1 cellular context compared by ENCODE assay signal in the genomic region with DNA sequence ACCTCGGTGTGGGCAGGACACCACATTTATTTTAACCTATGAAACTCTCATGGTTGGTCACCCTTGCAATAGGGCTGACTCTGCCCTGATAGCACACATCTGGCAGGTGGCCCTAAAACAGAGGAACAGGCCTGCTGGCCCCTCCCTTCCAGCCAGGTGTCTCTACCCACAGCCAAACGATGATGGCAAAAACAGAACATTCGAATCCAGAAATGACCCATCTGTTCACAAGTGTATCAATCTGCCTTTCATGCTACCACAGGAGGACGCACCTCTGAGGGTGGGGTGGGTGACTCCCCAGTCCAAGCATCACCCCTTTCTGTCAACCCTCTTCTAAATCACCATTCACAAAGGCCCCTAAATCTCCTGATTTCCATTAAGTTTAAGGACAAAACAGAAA.
TF ChIP-seq lines count a peak whose summit lies in the region.

No MANE protein-coding gene starts in this region.

TF ChIP-seq in GM12878, 131 proteins besides CTCF, POLR2A, EP300 and RAD21 (continued from another document and continues in another):
- TF ChIP-seq, protein P1, sequence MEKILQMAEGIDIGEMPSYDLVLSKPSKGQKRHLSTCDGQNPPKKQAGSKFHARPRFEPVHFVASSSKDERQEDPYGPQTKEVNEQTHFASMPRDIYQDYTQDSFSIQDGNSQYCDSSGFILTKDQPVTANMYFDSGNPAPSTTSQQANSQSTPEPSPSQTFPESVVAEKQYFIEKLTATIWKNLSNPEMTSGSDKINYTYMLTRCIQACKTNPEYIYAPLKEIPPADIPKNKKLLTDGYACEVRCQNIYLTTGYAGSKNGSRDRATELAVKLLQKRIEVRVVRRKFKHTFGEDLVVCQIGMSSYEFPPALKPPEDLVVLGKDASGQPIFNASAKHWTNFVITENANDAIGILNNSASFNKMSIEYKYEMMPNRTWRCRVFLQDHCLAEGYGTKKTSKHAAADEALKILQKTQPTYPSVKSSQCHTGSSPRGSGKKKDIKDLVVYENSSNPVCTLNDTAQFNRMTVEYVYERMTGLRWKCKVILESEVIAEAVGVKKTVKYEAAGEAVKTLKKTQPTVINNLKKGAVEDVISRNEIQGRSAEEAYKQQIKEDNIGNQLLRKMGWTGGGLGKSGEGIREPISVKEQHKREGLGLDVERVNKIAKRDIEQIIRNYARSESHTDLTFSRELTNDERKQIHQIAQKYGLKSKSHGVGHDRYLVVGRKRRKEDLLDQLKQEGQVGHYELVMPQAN (conservative IDR thresholded peaks at IDR 0.05), result no peak
- TF ChIP-seq NFIC (IDR thresholded peaks at IDR 0.05; ENCODE audit: low read depth, low read length) (peak; percentile 66), HDAC2 (IDR thresholded peaks at IDR 0.05) (no peak), ZNF384 (IDR thresholded peaks at IDR 0.05; ENCODE audit: borderline replicate concordance, low read depth, low read length) (no peak), MTA3 (IDR thresholded peaks at IDR 0.05; ENCODE audit: borderline replicate concordance, low read length) (peak; percentile 17; the same call in 1 of the 2 replicates), BRCA1 (IDR thresholded peaks at IDR 0.05; ENCODE audit: low read depth, low read length) (no peak), CBX5 (IDR thresholded peaks at IDR 0.05; ENCODE audit: low read depth) (no peak), ZNF24 (IDR thresholded peaks at IDR 0.05) (no peak), SREBF1 (IDR thresholded peaks at IDR 0.05; ENCODE audit: low read length) (no peak), CBFB (IDR thresholded peaks at IDR 0.05; ENCODE audit: low read depth) (peak; percentile 60; the same call in 1 of the 2 replicates), NR2F1 (conservative IDR thresholded peaks at IDR 0.05) (no peak), HDAC6 (IDR thresholded peaks at IDR 0.05; ENCODE audit: unreplicated experiment) (no peak), YBX1 (IDR thresholded peaks at IDR 0.05) (no peak), ZNF207 (IDR thresholded peaks at IDR 0.05; ENCODE audit: borderline replicate concordance) (no peak), NR2C2 (IDR thresholded peaks at IDR 0.05; ENCODE audit: borderline replicate concordance, control insufficient read depth, insufficient read length, low read depth) (no peak), ESRRA (IDR thresholded peaks at IDR 0.05; ENCODE audit: low read length) (no peak), PAX8 (IDR thresholded peaks at IDR 0.05) (no peak), TAF1 (IDR thresholded peaks at IDR 0.05; ENCODE audit: borderline replicate concordance, low read depth, low read length) (no peak), RFX5 (IDR thresholded peaks at IDR 0.05; ENCODE audit: low read depth, low read length) (no peak), FOXK2 (IDR thresholded peaks at IDR 0.05) (no peak), KLF5 (IDR thresholded peaks at IDR 0.05; ENCODE audit: partially characterized antibody) (no peak), CREB1 (IDR thresholded peaks at IDR 0.05; ENCODE audit: low read depth) (peak; percentile 50; the same call in 1 of the 2 replicates)
- TF ChIP-seq, protein P2, sequence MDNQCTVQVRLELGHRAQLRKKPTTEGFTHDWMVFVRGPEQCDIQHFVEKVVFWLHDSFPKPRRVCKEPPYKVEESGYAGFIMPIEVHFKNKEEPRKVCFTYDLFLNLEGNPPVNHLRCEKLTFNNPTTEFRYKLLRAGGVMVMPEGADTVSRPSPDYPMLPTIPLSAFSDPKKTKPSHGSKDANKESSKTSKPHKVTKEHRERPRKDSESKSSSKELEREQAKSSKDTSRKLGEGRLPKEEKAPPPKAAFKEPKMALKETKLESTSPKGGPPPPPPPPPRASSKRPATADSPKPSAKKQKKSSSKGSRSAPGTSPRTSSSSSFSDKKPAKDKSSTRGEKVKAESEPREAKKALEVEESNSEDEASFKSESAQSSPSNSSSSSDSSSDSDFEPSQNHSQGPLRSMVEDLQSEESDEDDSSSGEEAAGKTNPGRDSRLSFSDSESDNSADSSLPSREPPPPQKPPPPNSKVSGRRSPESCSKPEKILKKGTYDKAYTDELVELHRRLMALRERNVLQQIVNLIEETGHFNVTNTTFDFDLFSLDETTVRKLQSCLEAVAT (IDR thresholded peaks at IDR 0.05), result no peak
- TF ChIP-seq, protein P3, sequence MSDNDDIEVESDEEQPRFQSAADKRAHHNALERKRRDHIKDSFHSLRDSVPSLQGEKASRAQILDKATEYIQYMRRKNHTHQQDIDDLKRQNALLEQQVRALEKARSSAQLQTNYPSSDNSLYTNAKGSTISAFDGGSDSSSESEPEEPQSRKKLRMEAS (IDR thresholded peaks at IDR 0.05; ENCODE audit: low read depth, low read length), result no peak
- TF ChIP-seq, protein P4, sequence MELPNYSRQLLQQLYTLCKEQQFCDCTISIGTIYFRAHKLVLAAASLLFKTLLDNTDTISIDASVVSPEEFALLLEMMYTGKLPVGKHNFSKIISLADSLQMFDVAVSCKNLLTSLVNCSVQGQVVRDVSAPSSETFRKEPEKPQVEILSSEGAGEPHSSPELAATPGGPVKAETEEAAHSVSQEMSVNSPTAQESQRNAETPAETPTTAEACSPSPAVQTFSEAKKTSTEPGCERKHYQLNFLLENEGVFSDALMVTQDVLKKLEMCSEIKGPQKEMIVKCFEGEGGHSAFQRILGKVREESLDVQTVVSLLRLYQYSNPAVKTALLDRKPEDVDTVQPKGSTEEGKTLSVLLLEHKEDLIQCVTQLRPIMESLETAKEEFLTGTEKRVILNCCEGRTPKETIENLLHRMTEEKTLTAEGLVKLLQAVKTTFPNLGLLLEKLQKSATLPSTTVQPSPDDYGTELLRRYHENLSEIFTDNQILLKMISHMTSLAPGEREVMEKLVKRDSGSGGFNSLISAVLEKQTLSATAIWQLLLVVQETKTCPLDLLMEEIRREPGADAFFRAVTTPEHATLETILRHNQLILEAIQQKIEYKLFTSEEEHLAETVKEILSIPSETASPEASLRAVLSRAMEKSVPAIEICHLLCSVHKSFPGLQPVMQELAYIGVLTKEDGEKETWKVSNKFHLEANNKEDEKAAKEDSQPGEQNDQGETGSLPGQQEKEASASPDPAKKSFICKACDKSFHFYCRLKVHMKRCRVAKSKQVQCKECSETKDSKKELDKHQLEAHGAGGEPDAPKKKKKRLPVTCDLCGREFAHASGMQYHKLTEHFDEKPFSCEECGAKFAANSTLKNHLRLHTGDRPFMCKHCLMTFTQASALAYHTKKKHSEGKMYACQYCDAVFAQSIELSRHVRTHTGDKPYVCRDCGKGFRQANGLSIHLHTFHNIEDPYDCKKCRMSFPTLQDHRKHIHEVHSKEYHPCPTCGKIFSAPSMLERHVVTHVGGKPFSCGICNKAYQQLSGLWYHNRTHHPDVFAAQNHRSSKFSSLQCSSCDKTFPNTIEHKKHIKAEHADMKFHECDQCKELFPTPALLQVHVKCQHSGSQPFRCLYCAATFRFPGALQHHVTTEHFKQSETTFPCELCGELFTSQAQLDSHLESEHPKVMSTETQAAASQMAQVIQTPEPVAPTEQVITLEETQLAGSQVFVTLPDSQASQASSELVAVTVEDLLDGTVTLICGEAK (IDR thresholded peaks at IDR 0.05; ENCODE audit: borderline replicate concordance), result no peak
- TF ChIP-seq, protein P5, sequence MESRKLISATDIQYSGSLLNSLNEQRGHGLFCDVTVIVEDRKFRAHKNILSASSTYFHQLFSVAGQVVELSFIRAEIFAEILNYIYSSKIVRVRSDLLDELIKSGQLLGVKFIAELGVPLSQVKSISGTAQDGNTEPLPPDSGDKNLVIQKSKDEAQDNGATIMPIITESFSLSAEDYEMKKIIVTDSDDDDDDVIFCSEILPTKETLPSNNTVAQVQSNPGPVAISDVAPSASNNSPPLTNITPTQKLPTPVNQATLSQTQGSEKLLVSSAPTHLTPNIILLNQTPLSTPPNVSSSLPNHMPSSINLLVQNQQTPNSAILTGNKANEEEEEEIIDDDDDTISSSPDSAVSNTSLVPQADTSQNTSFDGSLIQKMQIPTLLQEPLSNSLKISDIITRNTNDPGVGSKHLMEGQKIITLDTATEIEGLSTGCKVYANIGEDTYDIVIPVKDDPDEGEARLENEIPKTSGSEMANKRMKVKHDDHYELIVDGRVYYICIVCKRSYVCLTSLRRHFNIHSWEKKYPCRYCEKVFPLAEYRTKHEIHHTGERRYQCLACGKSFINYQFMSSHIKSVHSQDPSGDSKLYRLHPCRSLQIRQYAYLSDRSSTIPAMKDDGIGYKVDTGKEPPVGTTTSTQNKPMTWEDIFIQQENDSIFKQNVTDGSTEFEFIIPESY (IDR thresholded peaks at IDR 0.05), result no peak
- TF ChIP-seq, protein P6, sequence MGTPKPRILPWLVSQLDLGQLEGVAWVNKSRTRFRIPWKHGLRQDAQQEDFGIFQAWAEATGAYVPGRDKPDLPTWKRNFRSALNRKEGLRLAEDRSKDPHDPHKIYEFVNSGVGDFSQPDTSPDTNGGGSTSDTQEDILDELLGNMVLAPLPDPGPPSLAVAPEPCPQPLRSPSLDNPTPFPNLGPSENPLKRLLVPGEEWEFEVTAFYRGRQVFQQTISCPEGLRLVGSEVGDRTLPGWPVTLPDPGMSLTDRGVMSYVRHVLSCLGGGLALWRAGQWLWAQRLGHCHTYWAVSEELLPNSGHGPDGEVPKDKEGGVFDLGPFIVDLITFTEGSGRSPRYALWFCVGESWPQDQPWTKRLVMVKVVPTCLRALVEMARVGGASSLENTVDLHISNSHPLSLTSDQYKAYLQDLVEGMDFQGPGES (IDR thresholded peaks at IDR 0.05), result no peak
- TF ChIP-seq, protein P7, sequence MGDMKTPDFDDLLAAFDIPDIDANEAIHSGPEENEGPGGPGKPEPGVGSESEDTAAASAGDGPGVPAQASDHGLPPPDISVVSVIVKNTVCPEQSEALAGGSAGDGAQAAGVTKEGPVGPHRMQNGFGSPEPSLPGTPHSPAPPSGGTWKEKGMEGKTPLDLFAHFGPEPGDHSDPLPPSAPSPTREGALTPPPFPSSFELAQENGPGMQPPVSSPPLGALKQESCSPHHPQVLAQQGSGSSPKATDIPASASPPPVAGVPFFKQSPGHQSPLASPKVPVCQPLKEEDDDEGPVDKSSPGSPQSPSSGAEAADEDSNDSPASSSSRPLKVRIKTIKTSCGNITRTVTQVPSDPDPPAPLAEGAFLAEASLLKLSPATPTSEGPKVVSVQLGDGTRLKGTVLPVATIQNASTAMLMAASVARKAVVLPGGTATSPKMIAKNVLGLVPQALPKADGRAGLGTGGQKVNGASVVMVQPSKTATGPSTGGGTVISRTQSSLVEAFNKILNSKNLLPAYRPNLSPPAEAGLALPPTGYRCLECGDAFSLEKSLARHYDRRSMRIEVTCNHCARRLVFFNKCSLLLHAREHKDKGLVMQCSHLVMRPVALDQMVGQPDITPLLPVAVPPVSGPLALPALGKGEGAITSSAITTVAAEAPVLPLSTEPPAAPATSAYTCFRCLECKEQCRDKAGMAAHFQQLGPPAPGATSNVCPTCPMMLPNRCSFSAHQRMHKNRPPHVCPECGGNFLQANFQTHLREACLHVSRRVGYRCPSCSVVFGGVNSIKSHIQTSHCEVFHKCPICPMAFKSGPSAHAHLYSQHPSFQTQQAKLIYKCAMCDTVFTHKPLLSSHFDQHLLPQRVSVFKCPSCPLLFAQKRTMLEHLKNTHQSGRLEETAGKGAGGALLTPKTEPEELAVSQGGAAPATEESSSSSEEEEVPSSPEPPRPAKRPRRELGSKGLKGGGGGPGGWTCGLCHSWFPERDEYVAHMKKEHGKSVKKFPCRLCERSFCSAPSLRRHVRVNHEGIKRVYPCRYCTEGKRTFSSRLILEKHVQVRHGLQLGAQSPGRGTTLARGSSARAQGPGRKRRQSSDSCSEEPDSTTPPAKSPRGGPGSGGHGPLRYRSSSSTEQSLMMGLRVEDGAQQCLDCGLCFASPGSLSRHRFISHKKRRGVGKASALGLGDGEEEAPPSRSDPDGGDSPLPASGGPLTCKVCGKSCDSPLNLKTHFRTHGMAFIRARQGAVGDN (IDR thresholded peaks at IDR 0.05), result no peak
- TF ChIP-seq, protein P8, sequence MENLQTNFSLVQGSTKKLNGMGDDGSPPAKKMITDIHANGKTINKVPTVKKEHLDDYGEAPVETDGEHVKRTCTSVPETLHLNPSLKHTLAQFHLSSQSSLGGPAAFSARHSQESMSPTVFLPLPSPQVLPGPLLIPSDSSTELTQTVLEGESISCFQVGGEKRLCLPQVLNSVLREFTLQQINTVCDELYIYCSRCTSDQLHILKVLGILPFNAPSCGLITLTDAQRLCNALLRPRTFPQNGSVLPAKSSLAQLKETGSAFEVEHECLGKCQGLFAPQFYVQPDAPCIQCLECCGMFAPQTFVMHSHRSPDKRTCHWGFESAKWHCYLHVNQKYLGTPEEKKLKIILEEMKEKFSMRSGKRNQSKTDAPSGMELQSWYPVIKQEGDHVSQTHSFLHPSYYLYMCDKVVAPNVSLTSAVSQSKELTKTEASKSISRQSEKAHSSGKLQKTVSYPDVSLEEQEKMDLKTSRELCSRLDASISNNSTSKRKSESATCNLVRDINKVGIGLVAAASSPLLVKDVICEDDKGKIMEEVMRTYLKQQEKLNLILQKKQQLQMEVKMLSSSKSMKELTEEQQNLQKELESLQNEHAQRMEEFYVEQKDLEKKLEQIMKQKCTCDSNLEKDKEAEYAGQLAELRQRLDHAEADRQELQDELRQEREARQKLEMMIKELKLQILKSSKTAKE (IDR thresholded peaks at IDR 0.05; ENCODE audit: low read depth, poor library complexity, severe bottlenecking), result no peak
- TF ChIP-seq, protein P9, sequence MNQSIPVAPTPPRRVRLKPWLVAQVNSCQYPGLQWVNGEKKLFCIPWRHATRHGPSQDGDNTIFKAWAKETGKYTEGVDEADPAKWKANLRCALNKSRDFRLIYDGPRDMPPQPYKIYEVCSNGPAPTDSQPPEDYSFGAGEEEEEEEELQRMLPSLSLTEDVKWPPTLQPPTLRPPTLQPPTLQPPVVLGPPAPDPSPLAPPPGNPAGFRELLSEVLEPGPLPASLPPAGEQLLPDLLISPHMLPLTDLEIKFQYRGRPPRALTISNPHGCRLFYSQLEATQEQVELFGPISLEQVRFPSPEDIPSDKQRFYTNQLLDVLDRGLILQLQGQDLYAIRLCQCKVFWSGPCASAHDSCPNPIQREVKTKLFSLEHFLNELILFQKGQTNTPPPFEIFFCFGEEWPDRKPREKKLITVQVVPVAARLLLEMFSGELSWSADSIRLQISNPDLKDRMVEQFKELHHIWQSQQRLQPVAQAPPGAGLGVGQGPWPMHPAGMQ (IDR thresholded peaks at IDR 0.05; ENCODE audit: borderline replicate concordance), result no peak
- TF ChIP-seq, protein P10, sequence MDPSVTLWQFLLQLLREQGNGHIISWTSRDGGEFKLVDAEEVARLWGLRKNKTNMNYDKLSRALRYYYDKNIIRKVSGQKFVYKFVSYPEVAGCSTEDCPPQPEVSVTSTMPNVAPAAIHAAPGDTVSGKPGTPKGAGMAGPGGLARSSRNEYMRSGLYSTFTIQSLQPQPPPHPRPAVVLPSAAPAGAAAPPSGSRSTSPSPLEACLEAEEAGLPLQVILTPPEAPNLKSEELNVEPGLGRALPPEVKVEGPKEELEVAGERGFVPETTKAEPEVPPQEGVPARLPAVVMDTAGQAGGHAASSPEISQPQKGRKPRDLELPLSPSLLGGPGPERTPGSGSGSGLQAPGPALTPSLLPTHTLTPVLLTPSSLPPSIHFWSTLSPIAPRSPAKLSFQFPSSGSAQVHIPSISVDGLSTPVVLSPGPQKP (IDR thresholded peaks at IDR 0.05; ENCODE audit: low read depth, low read length), result no peak
